In genomic region chr16:88737298-88738166, GRCh38 we compare ENCODE assay signal across 9 cellular contexts. TPM values are rescaled to one million over a fixed set of nuclear protein-coding genes. Genes with fewer than 3 reads are reported as not detected.
DNase-seq lines count a peak whose midpoint lies in the region; ATAC-seq and TF ChIP-seq lines count a peak whose summit lies in the region.
"Had no signal": no experiment of that assay in that cellular context is flagged by ENCODE, and none has a peak within 500 bp of the region (broad histone marks: within the 10 kb centered on the region; RNA-seq: fewer than 3 reads in every experiment).

No MANE protein-coding gene starts in this region.

- no peak overlapping the region for H2AFZ ChIP-seq in mesenchymal stem cell (ENCODE audit: low read depth, low read length)

- CTCF ChIA-PET in CD4-positive, alpha-beta memory T cell (lab: Charles Lee; ENCODE audit: partially characterized antibody), result interaction anchor here (0.5 to 2.7 kb wide), 43 partner anchors 8 to 478 kb away, joined by 3 to 64 read pairs (median 5); partner anchors contain the start of genes APRT, CDH15, CDT1 and GALNS

- H2BK5ac ChIP-seq in mesenchymal stem cell (ENCODE audit: low read depth, low read length, poor library complexity, severe bottlenecking), result no peak overlapping the region

- H3K18ac ChIP-seq in mesenchymal stem cell (ENCODE audit: low read depth in 1 of 2, low read length in 2 of 2), result no peak overlapping the region

- peaks cover 7% of the 10 kb centered on the region for H3K79me1 ChIP-seq in mesenchymal stem cell (replicated peaks; ENCODE audit: low read length, poor library complexity, severe bottlenecking)

- H3K27ac Mint-ChIP-seq in CD4-positive, alpha-beta memory T cell, result peak overlapping the region in 4 of 7 donors; percentile 52 to 78 (median 54)

- peak overlapping the region; percentile 6 for H3K27ac ChIP-seq in CD4-positive, alpha-beta memory T cell (ENCODE audit: low read depth, low read length)
- H3K27ac ChIP-seq in mesenchymal stem cell (ENCODE audit: low read length, poor library complexity, severe bottlenecking), result no peak overlapping the region
- H3K27ac ChIP-seq: SK-N-MC had no signal

- intact Hi-C loops in CD4-positive, alpha-beta memory T cell (cut with micrococcal nuclease), result loop anchor here (1.0 to 5.0 kb wide), 6 partner anchors 35 to 480 kb away; partner anchors contain the start of genes PIEZO1, TRAPPC2L and ZNF778

- 49% methylated on average over 48 of the region's 54 CpGs for WGBS in mesenchymal stem cell

- H3K4me3 Mint-ChIP-seq in CD4-positive, alpha-beta memory T cell, result no peak overlapping the region

- POLR2A ChIA-PET in CD4-positive, alpha-beta memory T cell (lab: Charles Lee; ENCODE audit: partially characterized antibody), result interaction anchor here (0.6 to 4.6 kb wide), 13 partner anchors 16 to 579 kb away, joined by 3 to 62 read pairs (median 6); partner anchors contain the start of genes APRT, CDT1, CTU2 and GALNS

- no peak overlapping the region for H2BK15ac ChIP-seq in mesenchymal stem cell (ENCODE audit: low read depth, poor library complexity, severe bottlenecking)

- H3K9ac ChIP-seq in mesenchymal stem cell (ENCODE audit: low read length), result no peak overlapping the region

- peaks cover 31% of the 10 kb centered on the region for H3K36me3 ChIP-seq in CD4-positive, alpha-beta memory T cell (ENCODE audit: insufficient read depth, low read length)
- H3K36me3 ChIP-seq in mesenchymal stem cell (ENCODE audit: control insufficient read depth in 1 of 2, insufficient read depth in 2 of 2, low read depth in 1 of 2, low read length in 2 of 2), result peaks cover 64 to 97% of the 10 kb centered on the region in 2 experiments

- peaks cover 3 to 16% of the 10 kb centered on the region in 2 donors for H3K36me3 Mint-ChIP-seq in CD4-positive, alpha-beta memory T cell

- H3K4ac ChIP-seq in mesenchymal stem cell (ENCODE audit: low read depth in 1 of 2, low read length in 2 of 2), result no peak overlapping the region

- H3K27me3 ChIP-seq in CD4-positive, alpha-beta memory T cell (ENCODE audit: insufficient read depth, low read length), result no peaks in the 10 kb centered on the region
- no peaks in the 10 kb centered on the region for H3K27me3 ChIP-seq in mesenchymal stem cell (ENCODE audit: control insufficient read depth in 1 of 2, insufficient read depth in 1 of 2, low read length in 2 of 2)

- no peaks in the 10 kb centered on the region for H3K9me3 ChIP-seq in CD4-positive, alpha-beta memory T cell (ENCODE audit: control insufficient read depth in 1 of 2, low read length in 2 of 2)
- H3K9me3 ChIP-seq in mesenchymal stem cell (ENCODE audit: control insufficient read depth, low read length), result no peaks in the 10 kb centered on the region

- DNase-seq in CD4-positive, alpha-beta memory T cell, result peak; percentile 55 to 80 (median 75)
- DNase-seq in GM20000 (ENCODE audit: low spot score) (peak; percentile 95), NCI-H2196 treated with DMSO at 0.1 percent for 48 hours (lab: John Stamatoyannopoulos, UW; ENCODE audit: unreplicated experiment) (peak; percentile 17), dermis blood vessel endothelial cell (peak; percentile 83), mesenchymal stem cell (peak; percentile 78)
- peak; percentile 63 to 65 for DNase-seq in activated CD4-positive, alpha-beta T cell treated with anti-CD3 and anti-CD28 coated beads, Interleukin-2, amount 50 U/mL, for 48 hours
- DNase-seq in stimulated activated CD8-positive, alpha-beta memory T cell treated with anti-CD3 and anti-CD28 coated beads, Interleukin-4, amount 100 ng/mL, for 24 hours (ENCODE audit: low read depth), result peak; percentile 72

- no peak overlapping the region for H3K4me3 ChIP-seq in CD4-positive, alpha-beta memory T cell (ENCODE audit: low read length in 2 of 2)
- H3K4me3 ChIP-seq in mesenchymal stem cell (ENCODE audit: insufficient read depth in 1 of 2, low read depth in 1 of 2, low read length in 2 of 2), result no peak overlapping the region
- H3K4me3 ChIP-seq: SK-N-MC had no signal

- H3K9me3 Mint-ChIP-seq in CD4-positive, alpha-beta memory T cell, result no peaks in the 10 kb centered on the region

- H2BK120ac ChIP-seq in mesenchymal stem cell (ENCODE audit: low read depth, low read length), result no peak overlapping the region

- no peak overlapping the region for H3K14ac ChIP-seq in mesenchymal stem cell (ENCODE audit: low read length in 2 of 2)

- peaks cover 6% of the 10 kb centered on the region for H3K4me1 ChIP-seq in CD4-positive, alpha-beta memory T cell (ENCODE audit: insufficient read depth, low read length)
- peaks cover 18% of the 10 kb centered on the region for H3K4me1 ChIP-seq in mesenchymal stem cell (ENCODE audit: control insufficient read depth, insufficient read depth, low read depth, low read length)

- H2BK12ac ChIP-seq in mesenchymal stem cell (ENCODE audit: low read length in 2 of 2), result no peak overlapping the region

- no peak overlapping the region for H4K91ac ChIP-seq in mesenchymal stem cell (ENCODE audit: low read length)

- TF ChIP-seq CTCF in GM20000 (IDR thresholded peaks at IDR 0.05; ENCODE audit: extremely low read depth, missing control alignments), result peak; percentile 97

- H3K27me3 Mint-ChIP-seq in CD4-positive, alpha-beta memory T cell, result no peaks in the 10 kb centered on the region

- H3K4me2 ChIP-seq in mesenchymal stem cell (ENCODE audit: low read length, poor library complexity, severe bottlenecking), result no peak overlapping the region

- peak overlapping the region; percentile 1 for H4K8ac ChIP-seq in mesenchymal stem cell (ENCODE audit: low read length)

- H3K23ac ChIP-seq in mesenchymal stem cell (ENCODE audit: low read length in 2 of 2), result no peak overlapping the region

- H3K4me1 Mint-ChIP-seq in CD4-positive, alpha-beta memory T cell, result peaks cover 0 to 13% (median 2%) of the 10 kb centered on the region in 4 donors

- no peak overlapping the region for H2AK5ac ChIP-seq in mesenchymal stem cell (ENCODE audit: low read length, severe bottlenecking)

- no peak for ATAC-seq in HG03378 (IDR thresholded peaks at IDR 0.05; ENCODE audit: unreplicated experiment)

RNA-seq across cellular contexts. Expression of gene CTU2, which starts 31.2 kb away (rescaled TPM):
- total RNA-seq in CD4-positive, alpha-beta memory T cell, result 10 to 100 TPM; 20.4 to 21.1 TPM
- polyA plus RNA-seq in CD4-positive, alpha-beta memory T cell, result 10 to 100 TPM; 11.5 to 13.6 TPM
- 11.6 and 17.6 TPM in 2 replicates for total RNA-seq in dermis blood vessel endothelial cell
- polyA plus RNA-seq in mesenchymal stem cell (2013, experiment 1 of 2), result 34.1 TPM
- 31.6 TPM for polyA plus RNA-seq in mesenchymal stem cell (2013, experiment 2 of 2)

RNA-seq across cellular contexts. Expression of gene RNF166, which starts 31.3 kb away (rescaled TPM):
- 100 to 1,000 TPM; 129 to 137 TPM for total RNA-seq in CD4-positive, alpha-beta memory T cell
- polyA plus RNA-seq in CD4-positive, alpha-beta memory T cell, result 10 to 100 TPM; 90.5 to 92.9 TPM
- total RNA-seq in dermis blood vessel endothelial cell, result 11.6 and 15.1 TPM in 2 replicates
- 12.6 TPM for polyA plus RNA-seq in mesenchymal stem cell (2013, experiment 1 of 2)
- 10.8 TPM for polyA plus RNA-seq in mesenchymal stem cell (2013, experiment 2 of 2)

RNA-seq across cellular contexts. Expression of gene PIEZO1, which starts 47.5 kb away (rescaled TPM):
- total RNA-seq in CD4-positive, alpha-beta memory T cell, result 100 to 1,000 TPM; 274 to 302 TPM
- polyA plus RNA-seq in CD4-positive, alpha-beta memory T cell, result 10 to 100 TPM; 12.0 to 67.5 TPM
- total RNA-seq in dermis blood vessel endothelial cell, result 354 and 766 TPM in 2 replicates
- 112 TPM for polyA plus RNA-seq in mesenchymal stem cell (2013, experiment 1 of 2)
- polyA plus RNA-seq in mesenchymal stem cell (2013, experiment 2 of 2), result 108 TPM

RNA-seq across cellular contexts. Expression of gene SNAI3, which starts 51.2 kb away (rescaled TPM):
- total RNA-seq in CD4-positive, alpha-beta memory T cell, result 10 to 100 TPM; 14.0 to 15.7 TPM
- polyA plus RNA-seq in CD4-positive, alpha-beta memory T cell, result 10 to 100 TPM; 11.6 to 22.9 TPM
- 0.09 TPM in 1 of 2 replicates, not detected in the other for total RNA-seq in dermis blood vessel endothelial cell
- 0.06 TPM for polyA plus RNA-seq in mesenchymal stem cell (2013, experiment 1 of 2)
- 0.10 TPM for polyA plus RNA-seq in mesenchymal stem cell (2013, experiment 2 of 2)

Comparison
In these comparisons a context has a peak if more than half of its experiments do, and no peak if none do; other contexts are left out.
1. DNase-seq: peak in every context shown above with its lines; median percentile 95 in GM20000; 83 in dermis blood vessel endothelial cell; 78 in mesenchymal stem cell; 75 in CD4-positive, alpha-beta memory T cell; 72 in stimulated activated CD8-positive, alpha-beta memory T cell treated with anti-CD3 and anti-CD28 coated beads, Interleukin-4, amount 100 ng/mL, for 24 hours; 64 in activated CD4-positive, alpha-beta T cell treated with anti-CD3 and anti-CD28 coated beads, Interleukin-2, amount 50 U/mL, for 48 hours; 17 in NCI-H2196 treated with DMSO at 0.1 percent for 48 hours.